In genomic region chr7:36021367-36021766, GRCh38 we compare ENCODE assay signal across 8 cellular contexts.
DNase-seq lines count a peak whose midpoint lies in the region; ATAC-seq and TF ChIP-seq lines count a peak whose summit lies in the region.

No MANE protein-coding gene starts in this region.

- CTCF ChIA-PET in RWPE1 (lab: Yijun Ruan, JAX), result interaction anchor here (0.7 to 0.8 kb wide), 2 partner anchors 420 to 799 kb away, joined by 3 read pairs; no protein-coding TSS in a partner anchor

- H3K4me3 ChIP-seq in fibroblast of villous mesenchyme (ENCODE audit: low read depth, low read length), result no peak overlapping the region

- POLR2A ChIA-PET in RWPE1 (lab: Yijun Ruan, JAX; ENCODE audit: low non-redundant PET), result no interaction called here

- ATAC-seq in HG02973 (IDR thresholded peaks at IDR 0.05; ENCODE audit: unreplicated experiment), result no peak
- ATAC-seq in GM19452 (IDR thresholded peaks at IDR 0.05; ENCODE audit: unreplicated experiment), result no peak

- DNase-seq in stimulated activated CD4-positive, alpha-beta T cell treated with anti-CD3 and anti-CD28 coated beads, Interleukin-15, amount 100 ng/mL, for 24 hours, result peak; percentile 15
- no peak for DNase-seq in stimulated activated CD4-positive, alpha-beta T cell treated with anti-CD3 and anti-CD28 coated beads, Interleukin-4, amount 100 ng/mL, for 4 hours
- DNase-seq in RWPE1 (ENCODE audit: low spot score) (no peak), fibroblast of villous mesenchyme (ENCODE audit: low read depth) (no peak), NCI-H2107 treated with DMSO at 0.1 percent for 48 hours (lab: John Stamatoyannopoulos, UW; ENCODE audit: unreplicated experiment) (no peak)
- DNase-seq in activated effector memory CD4-positive, alpha-beta T cell treated with anti-CD3 and anti-CD28 coated beads, Interleukin-2, amount 50 U/mL, for 16 hours, result no peak

- TF ChIP-seq CTCF in RWPE1 (conservative IDR thresholded peaks at IDR 0.05; ENCODE audit: low read depth), result peak; percentile 32; the same call in 1 of the 2 replicates
- peak; percentile 48 for TF ChIP-seq CTCF in fibroblast of villous mesenchyme (IDR thresholded peaks at IDR 0.05; ENCODE audit: insufficient read depth, low read depth, low read length)

- H3K27ac ChIP-seq in RWPE1, result no peak overlapping the region
